In the genomic region with DNA sequence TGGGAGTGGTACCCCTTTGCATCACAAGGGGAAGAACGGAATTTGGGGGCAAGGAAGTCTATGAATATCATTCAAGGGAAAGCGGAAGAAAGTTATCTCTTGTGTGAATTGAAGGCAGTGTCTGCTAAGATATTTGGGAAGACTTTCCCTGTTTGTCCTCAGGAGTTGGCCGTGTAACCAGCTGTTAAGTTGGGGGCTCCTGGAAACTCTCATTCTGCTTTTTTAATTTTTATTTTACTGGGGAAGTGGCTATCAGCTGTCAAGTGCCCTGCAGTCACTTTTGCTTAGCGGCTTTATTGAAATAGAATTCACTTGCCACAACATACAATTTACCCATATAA, we compare ENCODE assay signal across 11 cellular contexts. TPM values are rescaled to one million over a fixed set of nuclear protein-coding genes. Genes with fewer than 3 reads are reported as not detected.
A peak's percentile ranks its signal among the peaks of the same experiment; 100 is the strongest.
DNase-seq lines count a peak whose midpoint lies in the region; ATAC-seq, FAIRE-seq and TF ChIP-seq lines count a peak whose summit lies in the region.
"Had no signal": no experiment of that assay in that cellular context is flagged by ENCODE, and none has a peak within 500 bp of the region (broad histone marks: within the 10 kb centered on the region; RNA-seq: fewer than 3 reads in every experiment).

No MANE protein-coding gene starts in this region.

- TF ChIP-seq EP300 in HepG2 (IDR thresholded peaks at IDR 0.05; ENCODE audit: low read depth in 2 of 2, low read length in 2 of 2): no peak
- no peak for TF ChIP-seq EP300 in HepG2 (CRISPR knock-in tag; IDR thresholded peaks at IDR 0.05; ENCODE audit: borderline replicate concordance)

- H3K9me3 Mint-ChIP-seq in activated T-cell treated with anti-CD3 and anti-CD28 coated beads, Interleukin-2, amount 50 U/mL, for 4 hours: no peaks in the 10 kb centered on the region
- H3K9me3 Mint-ChIP-seq in activated naive CD8-positive, alpha-beta T cell treated with anti-CD3 and anti-CD28 coated beads, Interleukin-2, amount 10 ng/mL, durations not matched to agents 7 days and 5 days: no peaks in the 10 kb centered on the region

- H3K27me3 ChIP-seq in HepG2 (ENCODE audit: control insufficient read depth in 1 of 2, insufficient read depth in 2 of 2, low read length in 2 of 2) (no peaks in the 10 kb centered on the region; a peak in 1 of 5 replicates), thymus (ENCODE audit: control insufficient read depth, insufficient read depth) (no peaks in the 10 kb centered on the region)

- no peaks in the 10 kb centered on the region for H3K27me3 Mint-ChIP-seq in activated T-cell treated with anti-CD3 and anti-CD28 coated beads, Interleukin-2, amount 50 U/mL, for 4 hours (ENCODE audit: low read depth)
- H3K27me3 Mint-ChIP-seq in activated naive CD8-positive, alpha-beta T cell treated with anti-CD3 and anti-CD28 coated beads, Interleukin-2, amount 10 ng/mL, durations not matched to agents 7 days and 5 days: no peaks in the 10 kb centered on the region

- H3K4me1 Mint-ChIP-seq in activated T-cell treated with anti-CD3 and anti-CD28 coated beads, Interleukin-2, amount 50 U/mL, for 4 hours (ENCODE audit: low read depth): peaks cover 64% of the 10 kb centered on the region
- peaks cover 34% of the 10 kb centered on the region for H3K4me1 Mint-ChIP-seq in activated naive CD8-positive, alpha-beta T cell treated with anti-CD3 and anti-CD28 coated beads, Interleukin-2, amount 10 ng/mL, durations not matched to agents 7 days and 5 days

- no TSS peak for BruUV-seq in HepG2 (replicated peaks; lab: Mats Ljungman, UMichigan)

- TF ChIP-seq POLR2A in HepG2 (IDR thresholded peaks at IDR 0.05; ENCODE audit: insufficient read depth in 1 of 2, low read depth in 2 of 2, low read length in 2 of 2): no peak

- no peak for DNase-seq in activated T-cell treated with anti-CD3 and anti-CD28 coated beads, Interleukin-2, amount 50 U/mL, for 4 hours
- no peak for DNase-seq in activated T-cell treated with anti-CD3 and anti-CD28 coated beads, Interleukin-2, amount 50 U/mL, for 1 hour
- DNase-seq in activated naive CD8-positive, alpha-beta T cell treated with anti-CD3 and anti-CD28 coated beads, Interleukin-2, amount 10 ng/mL, durations not matched to agents 7 days and 5 days: no peak
- no peak for DNase-seq in HepG2 (ENCODE audit: low spot score)
- no peak for DNase-seq in putamen (ENCODE audit: low spot score)
- DNase-seq in left lobe of liver (ENCODE audit: low spot score): no peak
- DNase-seq: activated gamma-delta T cell had no signal

- WGBS in HepG2 (ENCODE audit: low lambda C conversion rate): 82% methylated on average over 4 of the region's 4 CpGs
- 92% methylated on average over 4 of the region's 4 CpGs for WGBS in thymus

- intact Hi-C loops in HepG2 (cut with micrococcal nuclease; ENCODE audit: unreplicated experiment): loop anchor here (5.0 kb wide), 1 partner anchor 37 kb away; no protein-coding TSS in a partner anchor

- peaks cover 0 to 27% of the 10 kb centered on the region in 2 experiments; a peak in 3 of 5 replicates for H3K36me3 ChIP-seq in HepG2 (replicated peaks in 1 of 2; ENCODE audit: control insufficient read depth in 1 of 2, insufficient read depth in 2 of 2, low read length in 2 of 2)
- peaks cover 28% of the 10 kb centered on the region for H3K36me3 ChIP-seq in thymus (ENCODE audit: control insufficient read depth, insufficient read depth)

- H3K79me2 ChIP-seq in HepG2 (ENCODE audit: insufficient read depth, low read length): peaks cover 74% of the 10 kb centered on the region

- POLR2A ChIA-PET in activated naive CD8-positive, alpha-beta T cell treated with anti-CD3 and anti-CD28 coated beads, Interleukin-2, amount 10 ng/mL, durations not matched to agents 7 days and 5 days (lab: Charles Lee): interaction anchor here (0.6 kb wide), 1 partner anchor 9 kb away, joined by 4 read pairs; no protein-coding TSS in a partner anchor
- POLR2A ChIA-PET in HepG2 (lab: Yijun Ruan, JAX): interaction anchor here (1.1 kb wide), 1 partner anchor 85 kb away, joined by 3 read pairs; a partner anchor contains a TSS

- H3K9me3 ChIP-seq in HepG2 (ENCODE audit: low read length) (no peaks in the 10 kb centered on the region), thymus (ENCODE audit: control insufficient read depth) (no peaks in the 10 kb centered on the region)

- no peak for FAIRE-seq in HepG2 (lab: Jason Lieb, UNC)

- in situ Hi-C loops in HepG2 (cut with HindIII; ENCODE audit: extremely low pct_ligation_motif_present, low pct_unique_long_range_greater_than_20kb): no loop called here

- H3K4me2 ChIP-seq in HepG2 (ENCODE audit: low read depth, low read length): peak overlapping the region; percentile 95

- CTCF ChIA-PET in HepG2 (lab: Yijun Ruan, JAX; ENCODE audit: low intra/inter-chr PET ratio, low total read pairs): no interaction called here

- peak overlapping the region; percentile 92 for H3K4me3 Mint-ChIP-seq in activated T-cell treated with anti-CD3 and anti-CD28 coated beads, Interleukin-2, amount 50 U/mL, for 4 hours
- H3K4me3 Mint-ChIP-seq in activated naive CD8-positive, alpha-beta T cell treated with anti-CD3 and anti-CD28 coated beads, Interleukin-2, amount 10 ng/mL, durations not matched to agents 7 days and 5 days: peak overlapping the region; percentile 89

- H3K4me3 ChIP-seq in HepG2 (replicated peaks in 1 of 3; ENCODE audit: insufficient read depth in 1 of 3, low read depth in 2 of 3, low read length in 3 of 3): peak overlapping the region; percentile 74 to 80 (median 80); a peak in 5 of 6 replicates
- H3K4me3 ChIP-seq in thymus (ENCODE audit: low read length): peak overlapping the region; percentile 57

- no peak for ATAC-seq in activated T-cell treated with anti-CD3 and anti-CD28 coated beads, Interleukin-2, amount 50 U/mL, for 4 hours
- ATAC-seq in activated naive CD8-positive, alpha-beta T cell treated with anti-CD3 and anti-CD28 coated beads, Interleukin-2, amount 10 ng/mL, durations not matched to agents 7 days and 5 days (ENCODE audit: low read depth): no peak
- ATAC-seq in HepG2: no peak
- ATAC-seq in left lobe of liver: no peak
- ATAC-seq in GM18909 (IDR thresholded peaks at IDR 0.05; ENCODE audit: poor library complexity, unreplicated experiment): no peak
- ATAC-seq: Right ventricle myocardium inferior had no signal

- no peak for TF ChIP-seq RAD21 in HepG2 (CRISPR knock-in tag; IDR thresholded peaks at IDR 0.05)

- H3K4me1 ChIP-seq in HepG2 (ENCODE audit: insufficient read depth, low read length): peaks cover 71% of the 10 kb centered on the region
- H3K4me1 ChIP-seq in thymus (ENCODE audit: control insufficient read depth, insufficient read depth, low read length): peaks cover 12% of the 10 kb centered on the region

- H3K27ac Mint-ChIP-seq in activated naive CD8-positive, alpha-beta T cell treated with anti-CD3 and anti-CD28 coated beads, Interleukin-2, amount 10 ng/mL, durations not matched to agents 7 days and 5 days: no peak overlapping the region

- peaks cover 24% of the 10 kb centered on the region for H3K36me3 Mint-ChIP-seq in activated T-cell treated with anti-CD3 and anti-CD28 coated beads, Interleukin-2, amount 50 U/mL, for 4 hours (ENCODE audit: insufficient read depth)
- H3K36me3 Mint-ChIP-seq in activated naive CD8-positive, alpha-beta T cell treated with anti-CD3 and anti-CD28 coated beads, Interleukin-2, amount 10 ng/mL, durations not matched to agents 7 days and 5 days: peaks cover 32% of the 10 kb centered on the region

- H3K27ac ChIP-seq in HepG2 (ENCODE audit: extremely low read length, insufficient read depth, low read length): peak overlapping the region; percentile 75
- no peak overlapping the region for H3K27ac ChIP-seq in thymus (ENCODE audit: low read depth)

- peaks cover 50% of the 10 kb centered on the region for H4K20me1 ChIP-seq in HepG2 (ENCODE audit: insufficient read depth, low read length)

- no peak overlapping the region for H3K9ac ChIP-seq in HepG2 (ENCODE audit: insufficient read depth, low read depth, low read length)

- TF ChIP-seq CTCF in HepG2 (CRISPR knock-in tag; IDR thresholded peaks at IDR 0.05): no peak

- H2AFZ ChIP-seq in HepG2 (ENCODE audit: low read length): no peak overlapping the region

RNA-seq across cellular contexts. Expression of a gene that starts 2.9 kb away (rescaled TPM):
- 100 to 1,000 TPM; 116 to 123 (median 118) TPM for total RNA-seq in activated T-cell treated with anti-CD3 and anti-CD28 coated beads, Interleukin-2, amount 50 U/mL, for 4 hours
- 10 to 100 TPM; 90.4 to 93.2 TPM for total RNA-seq in activated naive CD8-positive, alpha-beta T cell treated with anti-CD3 and anti-CD28 coated beads, Interleukin-2, amount 10 ng/mL, durations not matched to agents 7 days and 5 days
- 37.3 and 41.8 TPM in 2 replicates for total RNA-seq in HepG2 (2016; rRNA removed; fragmentation: Illumina TruSeq; extraction: Trizol)
- 12.2 and 13.8 TPM in 2 replicates for total RNA-seq in HepG2 (2016; cell fraction: cytosol; rRNA removed; fragmentation: Illumina TruSeq; extraction: Trizol; ENCODE audit: low read depth)
- 29.5 and 44.5 TPM in 2 replicates for total RNA-seq in HepG2 (2016; cell fraction: insoluble cytoplasmic fraction; rRNA removed; fragmentation: Illumina TruSeq; extraction: Trizol)
- 18.3 and 21.1 TPM in 2 replicates for total RNA-seq in HepG2 (2016; cell fraction: membrane; rRNA removed; fragmentation: Illumina TruSeq; extraction: Trizol)
- total RNA-seq in HepG2 (2016; cell fraction: nucleus; rRNA removed; fragmentation: Illumina TruSeq; extraction: Trizol): 36.9 and 43.6 TPM in 2 replicates
- polyA plus RNA-seq in HepG2 (2011; rRNA removed): 16.9 and 23.1 TPM in 2 replicates
- 11.8 and 14.9 TPM in 2 replicates for polyA plus RNA-seq in HepG2 (2011; cell fraction: cytosol; rRNA removed)
- polyA plus RNA-seq in HepG2 (2011; cell fraction: nucleus; rRNA removed): 81.5 and 87.6 TPM in 2 replicates
- polyA plus RNA-seq in HepG2 (2012): 32.0 and 33.3 TPM in 2 replicates
- 5.5 and 6.1 TPM in 2 replicates for polyA plus RNA-seq in HepG2 (2016; cell fraction: cytosol; fragmentation: Illumina TruSeq; extraction: Trizol; ENCODE audit: low read depth)
- polyA plus RNA-seq in HepG2 (2016; cell fraction: insoluble cytoplasmic fraction; fragmentation: Illumina TruSeq; extraction: Trizol; ENCODE audit: low read depth): 29.2 and 42.1 TPM in 2 replicates
- 9.6 and 10.6 TPM in 2 replicates for polyA plus RNA-seq in HepG2 (2016; cell fraction: membrane; fragmentation: Illumina TruSeq; extraction: Trizol; ENCODE audit: low read depth)
- polyA plus RNA-seq in HepG2 (2016; cell fraction: nucleus; fragmentation: Illumina TruSeq; extraction: Trizol; ENCODE audit: insufficient read depth, low read depth): 67.1 and 73.6 TPM in 2 replicates
- polyA minus RNA-seq in HepG2 (2011; rRNA and poly(A)+ RNA removed; ENCODE audit: low replicate concordance): 65.4 and 85.0 TPM in 2 replicates
- polyA minus RNA-seq in HepG2 (2011; cell fraction: cytosol; rRNA and poly(A)+ RNA removed): 39.4 and 46.0 TPM in 2 replicates
- polyA minus RNA-seq in HepG2 (2011; cell fraction: nucleus; rRNA and poly(A)+ RNA removed): 47.6 and 69.0 TPM in 2 replicates
- polyA plus RNA-seq in thymus: 61.0 TPM
- total RNA-seq in left lobe of liver: 43.5 TPM

RNA-seq across cellular contexts. Expression of a gene that starts 43.5 kb away (rescaled TPM):
- total RNA-seq in activated T-cell treated with anti-CD3 and anti-CD28 coated beads, Interleukin-2, amount 50 U/mL, for 4 hours: not detected
- total RNA-seq in activated naive CD8-positive, alpha-beta T cell treated with anti-CD3 and anti-CD28 coated beads, Interleukin-2, amount 10 ng/mL, durations not matched to agents 7 days and 5 days: not detected
- total RNA-seq in HepG2 (2016; rRNA removed; fragmentation: Illumina TruSeq; extraction: Trizol) (0.04 TPM in 1 of 2 replicates, not detected in the other), left lobe of liver (not detected)
- total RNA-seq in HepG2 (2016; cell fraction: cytosol; rRNA removed; fragmentation: Illumina TruSeq; extraction: Trizol; ENCODE audit: low read depth): not detected in 2 replicates
- 0.04 TPM in 1 of 2 replicates, not detected in the other for total RNA-seq in HepG2 (2016; cell fraction: insoluble cytoplasmic fraction; rRNA removed; fragmentation: Illumina TruSeq; extraction: Trizol)
- total RNA-seq in HepG2 (2016; cell fraction: membrane; rRNA removed; fragmentation: Illumina TruSeq; extraction: Trizol): not detected in 2 replicates
- total RNA-seq in HepG2 (2016; cell fraction: nucleus; rRNA removed; fragmentation: Illumina TruSeq; extraction: Trizol): not detected in 2 replicates
- polyA plus RNA-seq in HepG2 (2011; rRNA removed) (0.13 and 0.16 TPM in 2 replicates), thymus (1.5 TPM)
- 0.16 and 0.19 TPM in 2 replicates for polyA plus RNA-seq in HepG2 (2011; cell fraction: cytosol; rRNA removed)
- 0.23 and 0.37 TPM in 2 replicates for polyA plus RNA-seq in HepG2 (2011; cell fraction: nucleus; rRNA removed)
- 0.36 and 0.49 TPM in 2 replicates for polyA plus RNA-seq in HepG2 (2012)
- not detected in 2 replicates for polyA plus RNA-seq in HepG2 (2016; cell fraction: cytosol; fragmentation: Illumina TruSeq; extraction: Trizol; ENCODE audit: low read depth)
- not detected in 2 replicates for polyA plus RNA-seq in HepG2 (2016; cell fraction: insoluble cytoplasmic fraction; fragmentation: Illumina TruSeq; extraction: Trizol; ENCODE audit: low read depth)
- polyA plus RNA-seq in HepG2 (2016; cell fraction: membrane; fragmentation: Illumina TruSeq; extraction: Trizol; ENCODE audit: low read depth): 0.08 TPM in 1 of 2 replicates, not detected in the other
- polyA plus RNA-seq in HepG2 (2016; cell fraction: nucleus; fragmentation: Illumina TruSeq; extraction: Trizol; ENCODE audit: insufficient read depth, low read depth): 0.31 and 0.66 TPM in 2 replicates
- polyA minus RNA-seq in HepG2 (2011; rRNA and poly(A)+ RNA removed; ENCODE audit: low replicate concordance): not detected in 2 replicates
- polyA minus RNA-seq in HepG2 (2011; cell fraction: cytosol; rRNA and poly(A)+ RNA removed): not detected in 2 replicates
- not detected in 2 replicates for polyA minus RNA-seq in HepG2 (2011; cell fraction: nucleus; rRNA and poly(A)+ RNA removed)
- total RNA-seq: M059J, Right ventricle myocardium inferior had no signal
